Comparison of ENCODE assay signal across 8 cellular contexts in genomic region chr4:93828332-93828829, GRCh38. TPM values are rescaled to one million over a fixed set of nuclear protein-coding genes. Genes with fewer than 3 reads are reported as not detected.
DNase-seq lines count a peak whose midpoint lies in the region; ATAC-seq and TF ChIP-seq lines count a peak whose summit lies in the region.

Gene ATOH1 (plus strand): TSS chr4:93828753. CDS start chr4:93828927, 174 bp downstream.

- TF ChIP-seq CTCF in RWPE2 (IDR thresholded peaks at IDR 0.05; ENCODE audit: poor library complexity, severe bottlenecking) (no peak), esophagus muscularis mucosa (IDR thresholded peaks at IDR 0.05) (no peak), osteocyte (IDR thresholded peaks at IDR 0.05) (no peak), GM10266 (IDR thresholded peaks at IDR 0.05; ENCODE audit: control insufficient read depth, insufficient read depth, low read depth, missing control alignments) (no peak)

- peak within 1 kb of the TSS; percentile 10 for H3K4me3 Mint-ChIP-seq in T-helper 1 cell treated with Interleukin-12 subunit alpha and Interleukin-12 subunit beta and Interleukin-4 antibody, amounts not matched to agents 30 μg/mL and 1 μg/mL, for 36 hours
- peak within 1 kb of the TSS; percentile 71 for H3K4me3 Mint-ChIP-seq in osteocyte (ENCODE audit: unreplicated experiment)

- DNase-seq in T-helper 1 cell (no peak), RWPE2 (ENCODE audit: low spot score) (no peak), esophagus muscularis mucosa (ENCODE audit: extremely low spot score) (no peak), osteocyte (ENCODE audit: extremely low spot score, unreplicated experiment) (no peak), amniotic stem cell (lab: John Stamatoyannopoulos, UW) (no peak), GM10266 (ENCODE audit: extremely low spot score) (no peak)

- peaks cover 4% of the 10 kb centered on the region for H3K9me3 Mint-ChIP-seq in T-helper 1 cell treated with Interleukin-12 subunit alpha and Interleukin-12 subunit beta and Interleukin-4 antibody, amounts not matched to agents 30 μg/mL and 1 μg/mL, for 36 hours
- no peaks in the 10 kb centered on the region for H3K9me3 Mint-ChIP-seq in osteocyte (ENCODE audit: unreplicated experiment)

- H3K27ac ChIP-seq in RWPE2 (ENCODE audit: poor library complexity, severe bottlenecking): no peak within 1 kb of the TSS
- no peak within 1 kb of the TSS for H3K27ac ChIP-seq in esophagus muscularis mucosa (replicated peaks in 1 of 4)

- intact Hi-C loops in esophagus muscularis mucosa (cut with DNase I): no loop called here

- no peaks in the 10 kb centered on the region for H3K9me3 ChIP-seq in RWPE2 (ENCODE audit: severe bottlenecking)
- peaks cover 0 to 4% (median 0%) of the 10 kb centered on the region in 4 donors for H3K9me3 ChIP-seq in esophagus muscularis mucosa

- H3K4me1 ChIP-seq in RWPE2 (ENCODE audit: insufficient read depth, poor library complexity, severe bottlenecking): no peaks in the 10 kb centered on the region
- peaks cover 26 to 34% (median 32%) of the 10 kb centered on the region in 4 donors for H3K4me1 ChIP-seq in esophagus muscularis mucosa

- peaks cover 4% of the 10 kb centered on the region for H3K4me1 Mint-ChIP-seq in T-helper 1 cell treated with Interleukin-12 subunit alpha and Interleukin-12 subunit beta and Interleukin-4 antibody, amounts not matched to agents 30 μg/mL and 1 μg/mL, for 36 hours (ENCODE audit: low read depth)
- peaks cover 26% of the 10 kb centered on the region for H3K4me1 Mint-ChIP-seq in osteocyte (ENCODE audit: unreplicated experiment)

- peak within 1 kb of the TSS; percentile 26 for H3K27ac Mint-ChIP-seq in T-helper 1 cell treated with Interleukin-12 subunit alpha and Interleukin-12 subunit beta and Interleukin-4 antibody, amounts not matched to agents 30 μg/mL and 1 μg/mL, for 36 hours
- no peak within 1 kb of the TSS for H3K27ac Mint-ChIP-seq in osteocyte (ENCODE audit: unreplicated experiment)

- 1% methylated on average over 40 of the region's 40 CpGs for whole genome bisulfite sequencing in esophagus muscularis mucosa

- TF ChIP-seq POLR2A in esophagus muscularis mucosa (IDR thresholded peaks at IDR 0.05; ENCODE audit: low read depth): no peak

- H3K36me3 ChIP-seq in RWPE2 (ENCODE audit: low read depth): no peaks in the 10 kb centered on the region
- no peaks in the 10 kb centered on the region for H3K36me3 ChIP-seq in esophagus muscularis mucosa

- H3K27me3 Mint-ChIP-seq in T-helper 1 cell treated with Interleukin-12 subunit alpha and Interleukin-12 subunit beta and Interleukin-4 antibody, amounts not matched to agents 30 μg/mL and 1 μg/mL, for 36 hours (ENCODE audit: low read depth): peaks cover 74% of the 10 kb centered on the region
- peaks cover 95% of the 10 kb centered on the region for H3K27me3 Mint-ChIP-seq in osteocyte (ENCODE audit: unreplicated experiment)

- no peak for TF ChIP-seq EP300 in esophagus muscularis mucosa (IDR thresholded peaks at IDR 0.05)

- peaks cover 81% of the 10 kb centered on the region for H3K27me3 ChIP-seq in RWPE2 (ENCODE audit: insufficient read depth, poor library complexity, severe bottlenecking)
- peaks cover 6 to 83% (median 68%) of the 10 kb centered on the region in 4 donors for H3K27me3 ChIP-seq in esophagus muscularis mucosa

- H3K4me3 ChIP-seq in RWPE2 (ENCODE audit: severe bottlenecking) (peak within 1 kb of the TSS; percentile 7), esophagus muscularis mucosa (peak within 1 kb of the TSS; percentile 44 to 55 (median 46))

- H3K36me3 Mint-ChIP-seq in T-helper 1 cell treated with Interleukin-12 subunit alpha and Interleukin-12 subunit beta and Interleukin-4 antibody, amounts not matched to agents 30 μg/mL and 1 μg/mL, for 36 hours (ENCODE audit: low read depth): peaks cover 3% of the 10 kb centered on the region
- H3K36me3 Mint-ChIP-seq in osteocyte (ENCODE audit: unreplicated experiment): no peaks in the 10 kb centered on the region

- ATAC-seq in RWPE2 (ENCODE audit: low read depth) (peak; percentile 64), HG03565 (IDR thresholded peaks at IDR 0.05; ENCODE audit: unreplicated experiment) (no peak)

RNA-seq across cellular contexts. Expression of gene ATOH1, which starts in this region (rescaled TPM):
- total RNA-seq in esophagus muscularis mucosa (not detected), osteocyte (not detected in 2 replicates)
